ENCODE assay signal across 1 cellular context in genomic region chr20:31841928-31842327, GRCh38.
TF ChIP-seq lines count a peak whose summit lies in the region.

No MANE protein-coding gene starts in this region.

TF ChIP-seq in HEK293, 187 proteins besides CTCF, POLR2A, EP300 and RAD21 (continued from another document):
- TF ChIP-seq ZSCAN4 (tag by site-specific recombination; IDR thresholded peaks at IDR 0.05) (no peak), ZNF785 (tag by site-specific recombination; IDR thresholded peaks at IDR 0.05) (no peak), IKZF3 (tag by site-specific recombination; IDR thresholded peaks at IDR 0.05) (no peak), GLIS1 (tag by site-specific recombination; IDR thresholded peaks at IDR 0.05) (peak; percentile 94), ZBTB17 (tag by site-specific recombination; IDR thresholded peaks at IDR 0.05) (no peak), BCL11B (tag by site-specific recombination; IDR thresholded peaks at IDR 0.05; ENCODE audit: low read depth) (no peak), HIC1 (tag by site-specific recombination; IDR thresholded peaks at IDR 0.05) (peak; percentile 26; the same call in 1 of the 2 replicates), ZBTB49 (tag by site-specific recombination; IDR thresholded peaks at IDR 0.05; ENCODE audit: low read depth) (no peak), ZNF140 (tag by site-specific recombination; IDR thresholded peaks at IDR 0.05) (no peak), ZIC2 (tag by site-specific recombination; IDR thresholded peaks at IDR 0.05) (peak; percentile 32), ZNF529 (tag by site-specific recombination; IDR thresholded peaks at IDR 0.05; ENCODE audit: insufficient replicate concordance) (no peak), EGR2 (tag by site-specific recombination; IDR thresholded peaks at IDR 0.05; ENCODE audit: low read depth) (peak; percentile 88), KLF9 (tag by site-specific recombination; IDR thresholded peaks at IDR 0.05; ENCODE audit: low read depth) (no peak), ZNF704 (tag by site-specific recombination; IDR thresholded peaks at IDR 0.05) (no peak), ZNF23 (tag by site-specific recombination; IDR thresholded peaks at IDR 0.05; ENCODE audit: borderline replicate concordance) (no peak), GLIS2 (tag by site-specific recombination; IDR thresholded peaks at IDR 0.05) (peak; percentile 62), ZNF677 (tag by site-specific recombination; IDR thresholded peaks at IDR 0.05) (no peak), ZFHX2 (tag by site-specific recombination; conservative IDR thresholded peaks at IDR 0.05) (peak; percentile 87)
TF ChIP-seq in HEK293: peak in this region for 8.
